Comparison of ENCODE assay signal across 2 cellular contexts in genomic region chr10:74658511-74658910, GRCh38.
TF ChIP-seq lines count a peak whose summit lies in the region.

No MANE protein-coding gene starts in this region.

TF ChIP-seq in HEK293, 187 proteins besides CTCF, POLR2A, EP300 and RAD21 (continued from another document):
- TF ChIP-seq, protein P1, sequence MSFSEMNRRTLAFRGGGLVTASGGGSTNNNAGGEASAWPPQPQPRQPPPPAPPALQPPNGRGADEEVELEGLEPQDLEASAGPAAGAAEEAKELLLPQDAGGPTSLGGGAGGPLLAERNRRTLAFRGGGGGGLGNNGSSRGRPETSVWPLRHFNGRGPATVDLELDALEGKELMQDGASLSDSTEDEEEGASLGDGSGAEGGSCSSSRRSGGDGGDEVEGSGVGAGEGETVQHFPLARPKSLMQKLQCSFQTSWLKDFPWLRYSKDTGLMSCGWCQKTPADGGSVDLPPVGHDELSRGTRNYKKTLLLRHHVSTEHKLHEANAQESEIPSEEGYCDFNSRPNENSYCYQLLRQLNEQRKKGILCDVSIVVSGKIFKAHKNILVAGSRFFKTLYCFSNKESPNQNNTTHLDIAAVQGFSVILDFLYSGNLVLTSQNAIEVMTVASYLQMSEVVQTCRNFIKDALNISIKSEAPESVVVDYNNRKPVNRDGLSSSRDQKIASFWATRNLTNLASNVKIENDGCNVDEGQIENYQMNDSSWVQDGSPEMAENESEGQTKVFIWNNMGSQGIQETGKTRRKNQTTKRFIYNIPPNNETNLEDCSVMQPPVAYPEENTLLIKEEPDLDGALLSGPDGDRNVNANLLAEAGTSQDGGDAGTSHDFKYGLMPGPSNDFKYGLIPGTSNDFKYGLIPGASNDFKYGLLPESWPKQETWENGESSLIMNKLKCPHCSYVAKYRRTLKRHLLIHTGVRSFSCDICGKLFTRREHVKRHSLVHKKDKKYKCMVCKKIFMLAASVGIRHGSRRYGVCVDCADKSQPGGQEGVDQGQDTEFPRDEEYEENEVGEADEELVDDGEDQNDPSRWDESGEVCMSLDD (tag by site-specific recombination; IDR thresholded peaks at IDR 0.05) = no peak
- TF ChIP-seq ZNF157 (tag by site-specific recombination; IDR thresholded peaks at IDR 0.05) (no peak), ZNF624 (tag by site-specific recombination; IDR thresholded peaks at IDR 0.05) (no peak), ZNF645 (tag by site-specific recombination; IDR thresholded peaks at IDR 0.05) (no peak), ZNF830 (tag by site-specific recombination; IDR thresholded peaks at IDR 0.05; ENCODE audit: low read depth) (no peak), ZBTB26 (tag by site-specific recombination; optimal IDR thresholded peaks at IDR 0.05) (no peak), ZEB2 (tag by site-specific recombination; IDR thresholded peaks at IDR 0.05) (no peak), ZNF777 (tag by site-specific recombination; IDR thresholded peaks at IDR 0.05; ENCODE audit: borderline replicate concordance) (no peak), GLI2 (tag by site-specific recombination; IDR thresholded peaks at IDR 0.05; ENCODE audit: borderline replicate concordance, low read depth) (no peak), ZNF514 (tag by site-specific recombination; IDR thresholded peaks at IDR 0.05) (no peak), ZSCAN23 (tag by site-specific recombination; IDR thresholded peaks at IDR 0.05) (no peak), ZNF112 (tag by site-specific recombination; IDR thresholded peaks at IDR 0.05) (no peak), ZNF843 (tag by site-specific recombination; IDR thresholded peaks at IDR 0.05) (0 out of 2 replicates have a peak, but pooled peaks have one; percentile 32), ZNF140 (tag by site-specific recombination; IDR thresholded peaks at IDR 0.05) (no peak), ZXDB (tag by site-specific recombination; IDR thresholded peaks at IDR 0.05) (0 out of 2 replicates have a peak, but pooled peaks have one; percentile 29), ZNF366 (tag by site-specific recombination; conservative IDR thresholded peaks at IDR 0.05) (no peak), ZNF621 (tag by site-specific recombination; IDR thresholded peaks at IDR 0.05) (no peak), OSR2 (tag by site-specific recombination; IDR thresholded peaks at IDR 0.05) (no peak), GLI4 (tag by site-specific recombination; IDR thresholded peaks at IDR 0.05) (no peak), MZF1 (tag by site-specific recombination; IDR thresholded peaks at IDR 0.05; ENCODE audit: borderline replicate concordance) (no peak), ZNF335 (tag by site-specific recombination; conservative IDR thresholded peaks at IDR 0.05) (no peak)
- TF ChIP-seq, protein P2, sequence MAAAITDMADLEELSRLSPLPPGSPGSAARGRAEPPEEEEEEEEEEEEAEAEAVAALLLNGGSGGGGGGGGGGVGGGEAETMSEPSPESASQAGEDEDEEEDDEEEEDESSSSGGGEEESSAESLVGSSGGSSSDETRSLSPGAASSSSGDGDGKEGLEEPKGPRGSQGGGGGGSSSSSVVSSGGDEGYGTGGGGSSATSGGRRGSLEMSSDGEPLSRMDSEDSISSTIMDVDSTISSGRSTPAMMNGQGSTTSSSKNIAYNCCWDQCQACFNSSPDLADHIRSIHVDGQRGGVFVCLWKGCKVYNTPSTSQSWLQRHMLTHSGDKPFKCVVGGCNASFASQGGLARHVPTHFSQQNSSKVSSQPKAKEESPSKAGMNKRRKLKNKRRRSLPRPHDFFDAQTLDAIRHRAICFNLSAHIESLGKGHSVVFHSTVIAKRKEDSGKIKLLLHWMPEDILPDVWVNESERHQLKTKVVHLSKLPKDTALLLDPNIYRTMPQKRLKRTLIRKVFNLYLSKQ (tag by site-specific recombination; IDR thresholded peaks at IDR 0.05; ENCODE audit: borderline replicate concordance) = no peak
- TF ChIP-seq, protein P3, sequence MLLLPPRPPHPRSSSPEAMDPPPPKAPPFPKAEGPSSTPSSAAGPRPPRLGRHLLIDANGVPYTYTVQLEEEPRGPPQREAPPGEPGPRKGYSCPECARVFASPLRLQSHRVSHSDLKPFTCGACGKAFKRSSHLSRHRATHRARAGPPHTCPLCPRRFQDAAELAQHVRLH (tag by site-specific recombination; IDR thresholded peaks at IDR 0.05) = 0 out of 2 replicates have a peak, but pooled peaks have one; percentile 28

TF ChIP-seq in K562, 482 proteins besides CTCF, POLR2A, EP300 and RAD21 (continued from another document):
- TF ChIP-seq PBX2 (CRISPR knock-in tag; IDR thresholded peaks at IDR 0.05; ENCODE audit: low read depth) (no peak), PBX2 (tag; conservative IDR thresholded peaks at IDR 0.05; ENCODE audit: low read depth) (peak; percentile 75), MAFK (IDR thresholded peaks at IDR 0.05; ENCODE audit: low read length) (no peak), ZC3H8 (IDR thresholded peaks at IDR 0.05) (no peak), NR2C1 (IDR thresholded peaks at IDR 0.05) (no peak), NR2C1 (tag; IDR thresholded peaks at IDR 0.05) (no peak), ZBED1 (IDR thresholded peaks at IDR 0.05) (no peak), CREB3L1 (IDR thresholded peaks at IDR 0.05; ENCODE audit: borderline replicate concordance, low read depth) (no peak), ZNF57 (CRISPR knock-in tag; IDR thresholded peaks at IDR 0.05) (no peak), RBM17 (IDR thresholded peaks at IDR 0.05; ENCODE audit: borderline replicate concordance, low read depth, low read length) (no peak), CBX1 (IDR thresholded peaks at IDR 0.05; ENCODE audit: low read depth) (no peak), SRSF3 (IDR thresholded peaks at IDR 0.05; ENCODE audit: insufficient read depth, low read length) (no peak), SMARCE1 (IDR thresholded peaks at IDR 0.05) (no peak)
- TF ChIP-seq, protein P4, sequence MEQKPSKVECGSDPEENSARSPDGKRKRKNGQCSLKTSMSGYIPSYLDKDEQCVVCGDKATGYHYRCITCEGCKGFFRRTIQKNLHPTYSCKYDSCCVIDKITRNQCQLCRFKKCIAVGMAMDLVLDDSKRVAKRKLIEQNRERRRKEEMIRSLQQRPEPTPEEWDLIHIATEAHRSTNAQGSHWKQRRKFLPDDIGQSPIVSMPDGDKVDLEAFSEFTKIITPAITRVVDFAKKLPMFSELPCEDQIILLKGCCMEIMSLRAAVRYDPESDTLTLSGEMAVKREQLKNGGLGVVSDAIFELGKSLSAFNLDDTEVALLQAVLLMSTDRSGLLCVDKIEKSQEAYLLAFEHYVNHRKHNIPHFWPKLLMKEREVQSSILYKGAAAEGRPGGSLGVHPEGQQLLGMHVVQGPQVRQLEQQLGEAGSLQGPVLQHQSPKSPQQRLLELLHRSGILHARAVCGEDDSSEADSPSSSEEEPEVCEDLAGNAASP (IDR thresholded peaks at IDR 0.05) = no peak
